In genomic region chr1:201466492-201466891, GRCh38 we compare ENCODE assay signal across 12 cellular contexts. TPM values are rescaled to one million over a fixed set of nuclear protein-coding genes. Genes with fewer than 3 reads are reported as not detected.
DNase-seq lines count a peak whose midpoint lies in the region; ATAC-seq and TF ChIP-seq lines count a peak whose summit lies in the region.
"Had no signal": no experiment of that assay in that cellular context is flagged by ENCODE, and none has a peak within 500 bp of the region (broad histone marks: within the 10 kb centered on the region; RNA-seq: fewer than 3 reads in every experiment).

No MANE protein-coding gene starts in this region.

- H3K36me3 ChIP-seq in esophagus squamous epithelium: peaks cover 8 to 21% (median 15%) of the 10 kb centered on the region in 3 donors

- H3K9me3 ChIP-seq in esophagus squamous epithelium: no peaks in the 10 kb centered on the region

- WGBS in esophagus squamous epithelium, 2 donors: 8 to 31% methylated on average over 3 of the region's 3 CpGs

- no peaks in the 10 kb centered on the region for H3K27me3 Mint-ChIP-seq in osteocyte (ENCODE audit: unreplicated experiment)

- H3K36me3 Mint-ChIP-seq in osteocyte (ENCODE audit: unreplicated experiment): peaks cover 16% of the 10 kb centered on the region
- H3K36me3 Mint-ChIP-seq in stimulated activated effector memory CD8-positive, alpha-beta T cell treated with anti-CD3 and anti-CD28 coated beads, Interleukin-12 subunit alpha, Interleukin-12 subunit beta, amount 100 ng/mL, for 72 hours: no peaks in the 10 kb centered on the region

- H3K27ac ChIP-seq in esophagus squamous epithelium: peak overlapping the region; percentile 93 to 98 (median 96)

- H3K4me3 ChIP-seq in AG10803 (ENCODE audit: low read length): peak overlapping the region; percentile 99
- peak overlapping the region; percentile 76 to 93 (median 86) for H3K4me3 ChIP-seq in esophagus squamous epithelium

- peaks cover 0 to 20% (median 0%) of the 10 kb centered on the region in 4 donors for H3K27me3 ChIP-seq in esophagus squamous epithelium

- peak overlapping the region; percentile 96 for H3K4me3 Mint-ChIP-seq in osteocyte (ENCODE audit: unreplicated experiment)
- no peak overlapping the region for H3K4me3 Mint-ChIP-seq in stimulated activated effector memory CD8-positive, alpha-beta T cell treated with anti-CD3 and anti-CD28 coated beads, Interleukin-12 subunit alpha, Interleukin-12 subunit beta, amount 100 ng/mL, for 72 hours

- peak; percentile 54 for DNase-seq in AG10803 (ENCODE audit: low read depth)
- peak; percentile 41 for DNase-seq in NCI-H226
- DNase-seq in esophagus squamous epithelium (lab: John Stamatoyannopoulos, UW): no peak
- no peak for DNase-seq in osteocyte (ENCODE audit: extremely low spot score, unreplicated experiment)
- no peak for DNase-seq in AML-193 (lab: John Stamatoyannopoulos, UW)
- no peak for DNase-seq in stimulated activated effector memory CD8-positive, alpha-beta T cell treated with anti-CD3 and anti-CD28 coated beads, Interleukin-12 subunit alpha, Interleukin-12 subunit beta, amount 100 ng/mL, for 72 hours (ENCODE audit: low spot score in 2 of 2)
- DNase-seq: activated naive CD4-positive, alpha-beta T cell; DMS153; NCI-H1436 had no signal

- TF ChIP-seq CTCF in AG10803 (conservative IDR thresholded peaks at IDR 0.05; ENCODE audit: low read length) (no peak), esophagus squamous epithelium (IDR thresholded peaks at IDR 0.05) (no peak), osteocyte (IDR thresholded peaks at IDR 0.05) (no peak)

- H3K4me1 Mint-ChIP-seq in osteocyte (ENCODE audit: unreplicated experiment): peaks cover 55% of the 10 kb centered on the region
- no peaks in the 10 kb centered on the region for H3K4me1 Mint-ChIP-seq in stimulated activated effector memory CD8-positive, alpha-beta T cell treated with anti-CD3 and anti-CD28 coated beads, Interleukin-12 subunit alpha, Interleukin-12 subunit beta, amount 100 ng/mL, for 72 hours

- no peak for TF ChIP-seq POLR2A in esophagus squamous epithelium (IDR thresholded peaks at IDR 0.05)

- H3K4me1 ChIP-seq in esophagus squamous epithelium: peaks cover 45 to 90% (median 63%) of the 10 kb centered on the region in 3 donors

- intact Hi-C loops in esophagus squamous epithelium (cut with DNase I): no loop called here

- H3K9me3 Mint-ChIP-seq in osteocyte (ENCODE audit: unreplicated experiment): no peaks in the 10 kb centered on the region
- no peaks in the 10 kb centered on the region for H3K9me3 Mint-ChIP-seq in stimulated activated effector memory CD8-positive, alpha-beta T cell treated with anti-CD3 and anti-CD28 coated beads, Interleukin-12 subunit alpha, Interleukin-12 subunit beta, amount 100 ng/mL, for 72 hours
- H3K9me3 Mint-ChIP-seq: T-helper 1 cell treated with Interleukin-12 subunit alpha and Interleukin-12 subunit beta and Interleukin-4 antibody, amounts not matched to agents 30 μg/mL and 1 μg/mL, for 36 hours had no signal

- ATAC-seq in HG02970 (IDR thresholded peaks at IDR 0.05; ENCODE audit: low FRiP score, unreplicated experiment) (no peak), HG03442 (IDR thresholded peaks at IDR 0.05; ENCODE audit: unreplicated experiment) (no peak)
- no peak for ATAC-seq in stimulated activated effector memory CD8-positive, alpha-beta T cell treated with anti-CD3 and anti-CD28 coated beads, Interleukin-12 subunit alpha, Interleukin-12 subunit beta, amount 100 ng/mL, for 72 hours

- H3K27ac Mint-ChIP-seq in osteocyte (ENCODE audit: unreplicated experiment): no peak overlapping the region
- no peak overlapping the region for H3K27ac Mint-ChIP-seq in stimulated activated effector memory CD8-positive, alpha-beta T cell treated with anti-CD3 and anti-CD28 coated beads, Interleukin-12 subunit alpha, Interleukin-12 subunit beta, amount 100 ng/mL, for 72 hours
- H3K27ac Mint-ChIP-seq: T-helper 1 cell treated with Interleukin-12 subunit alpha and Interleukin-12 subunit beta and Interleukin-4 antibody, amounts not matched to agents 30 μg/mL and 1 μg/mL, for 36 hours had no signal

RNA-seq across cellular contexts. Expression of gene PHLDA3, which starts 2.5 kb away (rescaled TPM):
- total RNA-seq in esophagus squamous epithelium (10 to 100 TPM; 60.9 to 87.9 (median 75.1) TPM), osteocyte (50.6 and 55.5 TPM in 2 replicates)

RNA-seq across cellular contexts. Expression of gene CSRP1, which starts 40.4 kb away (rescaled TPM):
- total RNA-seq in esophagus squamous epithelium (1,000 to 10,000 TPM in 1 of 4 donors, 100 to 1,000 TPM in 3; 243 to 1,044 (median 363) TPM), osteocyte (0.56 and 1.6 TPM in 2 replicates)

RNA-seq across cellular contexts. Expression of gene TNNI1, which starts 45.0 kb away (rescaled TPM):
- total RNA-seq in esophagus squamous epithelium (not detected), osteocyte (0.43 TPM in 1 of 2 replicates, not detected in the other)

Comparison
In these comparisons a context has a peak if more than half of its experiments do, and no peak if none do; other contexts are left out.
1. DNase-seq: peak in AG10803 (single experiment) and NCI-H226 (single experiment); none in esophagus squamous epithelium (single experiment), osteocyte (single experiment), AML-193 (0 of 2) and stimulated activated effector memory CD8-positive, alpha-beta T cell treated with anti-CD3 and anti-CD28 coated beads, Interleukin-12 subunit alpha, Interleukin-12 subunit beta, amount 100 ng/mL, for 72 hours (0 of 2).
2. RNA of gene CSRP1, which starts 40.4 kb away (total RNA-seq): 243 to 1,044 TPM in esophagus squamous epithelium; 0.56 to 1.6 TPM in osteocyte; every median in the first group is over 10 times any median in the second.